ENCODE assay signal across 8 cellular contexts in genomic region chr18:58541137-58541788, GRCh38.
DNase-seq lines count a peak whose midpoint lies in the region; ATAC-seq, FAIRE-seq and TF ChIP-seq lines count a peak whose summit lies in the region.

No MANE protein-coding gene starts in this region.

- DNase-seq in COR-L47 (lab: John Stamatoyannopoulos, UW) = peak; percentile 4
- peak; percentile 46 to 58 for DNase-seq in activated CD4-positive, alpha-beta T cell treated with anti-CD3 and anti-CD28 coated beads, Interleukin-2, amount 50 U/mL, for 48 hours
- no peak for DNase-seq in kidney
- DNase-seq in adrenal gland = no peak
- no peak for DNase-seq in GM19240 (ENCODE audit: insufficient read length, low spot score)
- no peak for DNase-seq in NCI-H510A (lab: John Stamatoyannopoulos, UW)
- DNase-seq in esophagus muscularis mucosa (ENCODE audit: extremely low spot score) = no peak

- no peak for TF ChIP-seq EP300 in esophagus muscularis mucosa (IDR thresholded peaks at IDR 0.05)

- WGBS in adrenal gland, 4 donors = 83 to 93% (median 89%) methylated on average over 13 of the region's 13 CpGs
- 88% methylated on average over 12 of the region's 13 CpGs for WGBS in esophagus muscularis mucosa

- no peak overlapping the region for H3K9ac ChIP-seq in kidney (ENCODE audit: low read length in 2 of 2)

- TF ChIP-seq POLR2A in adrenal gland (IDR thresholded peaks at IDR 0.05) = no peak
- no peak for TF ChIP-seq POLR2A in esophagus muscularis mucosa (IDR thresholded peaks at IDR 0.05; ENCODE audit: low read depth)

- TF ChIP-seq CTCF in kidney (IDR thresholded peaks at IDR 0.05; ENCODE audit: borderline replicate concordance, extremely low read depth, insufficient read depth) = no peak
- no peak for TF ChIP-seq CTCF in adrenal gland (IDR thresholded peaks at IDR 0.05)
- no peak for TF ChIP-seq CTCF in esophagus muscularis mucosa (IDR thresholded peaks at IDR 0.05)

- H3K27me3 ChIP-seq in adrenal gland (no peaks in the 10 kb centered on the region), esophagus muscularis mucosa (no peaks in the 10 kb centered on the region)

- peak overlapping the region; percentile 19 to 79 for H3K27ac ChIP-seq in kidney (ENCODE audit: low read depth in 2 of 2, low read length in 2 of 2)
- no peak overlapping the region for H3K27ac ChIP-seq in adrenal gland
- no peak overlapping the region for H3K27ac ChIP-seq in esophagus muscularis mucosa (replicated peaks in 1 of 4)

- peak; percentile 4 for ATAC-seq in HG02840 (IDR thresholded peaks at IDR 0.05; ENCODE audit: low FRiP score, unreplicated experiment)

- H3K4me3 ChIP-seq in kidney (ENCODE audit: low read length in 2 of 2) (no peak overlapping the region), adrenal gland (no peak overlapping the region), esophagus muscularis mucosa (no peak overlapping the region)

- no peaks in the 10 kb centered on the region for H3K36me3 ChIP-seq in kidney (ENCODE audit: control insufficient read depth in 1 of 2, insufficient read depth in 2 of 2, low read length in 2 of 2)
- no peaks in the 10 kb centered on the region for H3K36me3 ChIP-seq in adrenal gland (replicated peaks in 1 of 2)
- H3K36me3 ChIP-seq in esophagus muscularis mucosa = no peaks in the 10 kb centered on the region

- intact Hi-C loops in kidney (cut with DNase I) (no loop called here), adrenal gland (cut with DNase I) (no loop called here), esophagus muscularis mucosa (cut with DNase I) (no loop called here)

- H3K4me1 ChIP-seq in kidney (ENCODE audit: control insufficient read depth in 1 of 2, insufficient read depth in 1 of 2, low read depth in 1 of 2, low read length in 2 of 2) = peaks cover 9 to 29% of the 10 kb centered on the region in 2 donors
- peaks cover 0 to 10% of the 10 kb centered on the region in 2 donors for H3K4me1 ChIP-seq in adrenal gland (replicated peaks in 1 of 2)
- H3K4me1 ChIP-seq in esophagus muscularis mucosa = peaks cover 0 to 13% (median 11%) of the 10 kb centered on the region in 4 donors

- no peak for FAIRE-seq in kidney (lab: Jason Lieb, UNC)

- H3K9me3 ChIP-seq in kidney (ENCODE audit: control insufficient read depth in 1 of 2, low read length in 2 of 2) = no peaks in the 10 kb centered on the region
- no peaks in the 10 kb centered on the region for H3K9me3 ChIP-seq in adrenal gland (replicated peaks in 1 of 3)
- H3K9me3 ChIP-seq in esophagus muscularis mucosa = no peaks in the 10 kb centered on the region

Comparison
In these comparisons a context has a peak if more than half of its experiments do, and no peak if none do; other contexts are left out.
1. DNase-seq: peak in COR-L47 (single experiment) and activated CD4-positive, alpha-beta T cell treated with anti-CD3 and anti-CD28 coated beads, Interleukin-2, amount 50 U/mL, for 48 hours (2 of 2); none in kidney (single experiment), adrenal gland (0 of 7), GM19240 (single experiment), NCI-H510A (single experiment) and esophagus muscularis mucosa (single experiment).
2. H3K27ac ChIP-seq: peak in kidney (2 of 2); none in adrenal gland (0 of 5) and esophagus muscularis mucosa (0 of 4).